Comparison of ENCODE assay signal across 9 cellular contexts in genomic region chr17:62819511-62820221, GRCh38. TPM values are rescaled to one million over a fixed set of nuclear protein-coding genes. Genes with fewer than 3 reads are reported as not detected.
A peak's percentile ranks its signal among the peaks of the same experiment; 100 is the strongest.
DNase-seq lines count a peak whose midpoint lies in the region; ATAC-seq and TF ChIP-seq lines count a peak whose summit lies in the region.
"Had no signal": no experiment of that assay in that cellular context is flagged by ENCODE, and none has a peak within 500 bp of the region (broad histone marks: within the 10 kb centered on the region; RNA-seq: fewer than 3 reads in every experiment).

No MANE protein-coding gene starts in this region.

- no peak for TF ChIP-seq EP300 in ovary (IDR thresholded peaks at IDR 0.05)

- TF ChIP-seq POLR2A in ovary (IDR thresholded peaks at IDR 0.05) = no peak

- H3K4me1 ChIP-seq in ovary (ENCODE audit: insufficient read depth) (no peaks in the 10 kb centered on the region), Karpas-422 (ENCODE audit: low read length) (no peaks in the 10 kb centered on the region)

- no peaks in the 10 kb centered on the region for H3K9me2 ChIP-seq in Karpas-422 (replicated peaks; ENCODE audit: insufficient read depth, low read length)

- H3K9ac ChIP-seq in Karpas-422 (ENCODE audit: low read length) = no peak overlapping the region

- no peak overlapping the region for H3K4me2 ChIP-seq in Karpas-422 (ENCODE audit: low read depth, low read length, poor library complexity, severe bottlenecking)

- peak overlapping the region; percentile 27 for H3K4me3 ChIP-seq in fibroblast of pulmonary artery (replicated peaks; ENCODE audit: low read depth, low read length)
- H3K4me3 ChIP-seq in ovary = no peak overlapping the region
- no peak overlapping the region for H3K4me3 ChIP-seq in Karpas-422 (ENCODE audit: low read length)

- intact Hi-C loops in ovary (cut with DNase I) = no loop called here

- H3K27ac ChIP-seq in ovary (no peak overlapping the region), Karpas-422 (ENCODE audit: low read length) (no peak overlapping the region)

- DNase-seq in H4 (ENCODE audit: low spot score) (peak; percentile 99), RKO (ENCODE audit: low spot score) (peak; percentile 87), fibroblast of pulmonary artery (ENCODE audit: low read depth) (peak; percentile 98), ovary (peak in 4 of 5 donors; percentile 40 to 78 (median 56)), Karpas-422 (no peak), middle frontal gyrus (ENCODE audit: extremely low spot score, low spot score) (no peak)
- no peak for DNase-seq in activated CD8-positive, alpha-beta memory T cell treated with anti-CD3 and anti-CD28 coated beads, Interleukin-2, amount 50 U/mL, for 4 hours

- no peaks in the 10 kb centered on the region for H3K79me2 ChIP-seq in Karpas-422 (ENCODE audit: low read length)

- TF ChIP-seq CTCF in fibroblast of pulmonary artery (IDR thresholded peaks at IDR 0.05; ENCODE audit: low read length, missing control alignments) (no peak), ovary (IDR thresholded peaks at IDR 0.05) (no peak)

- 2 to 5% (median 4%) methylated on average over 12 of the region's 12 CpGs for WGBS in ovary, 3 donors

- H4K20me1 ChIP-seq in Karpas-422 (ENCODE audit: insufficient read depth, low read depth, low read length) = no peaks in the 10 kb centered on the region

- H2AFZ ChIP-seq in Karpas-422 (ENCODE audit: low read length) = no peak overlapping the region

- H3K36me3 ChIP-seq in ovary (no peaks in the 10 kb centered on the region), Karpas-422 (ENCODE audit: insufficient read depth, low read length) (no peaks in the 10 kb centered on the region)

- no peak for ATAC-seq in GM19324 (IDR thresholded peaks at IDR 0.05; ENCODE audit: low FRiP score, unreplicated experiment)

- H3K27me3 ChIP-seq in ovary (no peaks in the 10 kb centered on the region), Karpas-422 (ENCODE audit: low read length) (no peaks in the 10 kb centered on the region)

- H3K9me3 ChIP-seq in ovary (no peaks in the 10 kb centered on the region), Karpas-422 (ENCODE audit: low read length) (no peaks in the 10 kb centered on the region)

RNA-seq across cellular contexts. Expression of gene MARCHF10, which starts 11.6 kb away (rescaled TPM):
- not detected in 2 replicates for total RNA-seq in H4 (2014; rRNA removed; shearing (Covaris generic))
- total RNA-seq in ovary = 1 to 10 TPM in 1 of 7 donors, under 1 TPM in 3, not detected in 3; 0.35 to 6.5 (median 0.71) TPM
- under 1 TPM; 0.06 to 0.15 TPM for polyA plus RNA-seq in ovary
- not detected in 2 replicates for total RNA-seq in Karpas-422 (2014; rRNA removed; shearing (Covaris generic); ENCODE audit: low replicate concordance)
- total RNA-seq: mononuclear cell had no signal

Comparison
In these comparisons a context has a peak if more than half of its experiments do, and no peak if none do; other contexts are left out.
1. DNase-seq: peak in H4 (single experiment), RKO (single experiment), fibroblast of pulmonary artery (single experiment) and ovary (4 of 5); none in Karpas-422 (single experiment), activated CD8-positive, alpha-beta memory T cell treated with anti-CD3 and anti-CD28 coated beads, Interleukin-2, amount 50 U/mL, for 4 hours (single experiment) and middle frontal gyrus (single experiment).